In genomic region chr7:74417419-74417971, GRCh38 we compare ENCODE assay signal across 8 cellular contexts. TPM values are rescaled to one million over a fixed set of nuclear protein-coding genes. Genes with fewer than 3 reads are reported as not detected.
A peak's percentile ranks its signal among the peaks of the same experiment; 100 is the strongest.
DNase-seq lines count a peak whose midpoint lies in the region; ATAC-seq and TF ChIP-seq lines count a peak whose summit lies in the region.

No MANE protein-coding gene starts in this region.

- no peaks in the 10 kb centered on the region for H3K9me3 Mint-ChIP-seq in activated B cell treated with CpG ODN at 0.5 μM for 24 hours

- no peak overlapping the region for H3K4me3 Mint-ChIP-seq in activated B cell treated with CpG ODN at 0.5 μM for 24 hours

- intact Hi-C loops in activated B cell treated with CpG ODN at 0.5 μM for 24 hours (cut with micrococcal nuclease): loop anchor here (1.0 kb wide), 2 partner anchors 149 to 629 kb away; no protein-coding TSS in a partner anchor

- peak; percentile 98 for TF ChIP-seq CTCF in activated B cell treated with CpG ODN at 0.5 μM for 24 hours (IDR thresholded peaks at IDR 0.05)

- no peaks in the 10 kb centered on the region for H3K27me3 Mint-ChIP-seq in activated B cell treated with CpG ODN at 0.5 μM for 24 hours

- ATAC-seq in activated B cell treated with CpG ODN at 0.5 μM for 24 hours (ENCODE audit: low read depth) (peak; percentile 84), HG03280 (IDR thresholded peaks at IDR 0.05; ENCODE audit: unreplicated experiment) (no peak)

- POLR2A ChIA-PET in activated B cell treated with CpG ODN at 0.5 μM for 24 hours (lab: Charles Lee): interaction anchor here (0.5 kb wide), 1 partner anchor 138 kb away, joined by 3 read pairs; no protein-coding TSS in a partner anchor

- DNase-seq in NCI-H1417 (lab: John Stamatoyannopoulos, UW) (peak; percentile 53 to 83 (median 68)), NCI-H1417 treated with DMSO at 0.1 percent for 48 hours (lab: John Stamatoyannopoulos, UW) (no peak), NCI-H2107 (lab: John Stamatoyannopoulos, UW) (peak; percentile 49), activated B cell treated with CpG ODN at 0.5 μM for 24 hours (peak; percentile 48), left kidney (ENCODE audit: low read depth, low spot score) (peak; percentile 88)
- DNase-seq in central memory CD4-positive, alpha-beta T cell: peak; percentile 29
- peak; percentile 63 to 65 for DNase-seq in stimulated activated CD4-positive, alpha-beta T cell treated with anti-CD3 and anti-CD28 coated beads, Interleukin-2, amount 100 ng/mL, for 24 hours

- no peaks in the 10 kb centered on the region for H3K4me1 Mint-ChIP-seq in activated B cell treated with CpG ODN at 0.5 μM for 24 hours

- H3K36me3 Mint-ChIP-seq in activated B cell treated with CpG ODN at 0.5 μM for 24 hours (ENCODE audit: low read depth): no peaks in the 10 kb centered on the region

- CTCF ChIA-PET in activated B cell treated with CpG ODN at 0.5 μM for 24 hours (lab: Charles Lee): interaction anchor here (0.8 to 1.0 kb wide), 4 partner anchors 127 to 211 kb away, joined by 3 to 4 read pairs (median 3); no protein-coding TSS in a partner anchor

- H3K27ac Mint-ChIP-seq in activated B cell treated with CpG ODN at 0.5 μM for 24 hours: no peak overlapping the region

RNA-seq across cellular contexts. Expression of gene GTF2IRD1, which starts 36.2 kb away (rescaled TPM):
- total RNA-seq in activated B cell treated with CpG ODN at 0.5 μM for 24 hours: 0.67 and 1.6 TPM in 2 replicates
